In the genomic region with DNA sequence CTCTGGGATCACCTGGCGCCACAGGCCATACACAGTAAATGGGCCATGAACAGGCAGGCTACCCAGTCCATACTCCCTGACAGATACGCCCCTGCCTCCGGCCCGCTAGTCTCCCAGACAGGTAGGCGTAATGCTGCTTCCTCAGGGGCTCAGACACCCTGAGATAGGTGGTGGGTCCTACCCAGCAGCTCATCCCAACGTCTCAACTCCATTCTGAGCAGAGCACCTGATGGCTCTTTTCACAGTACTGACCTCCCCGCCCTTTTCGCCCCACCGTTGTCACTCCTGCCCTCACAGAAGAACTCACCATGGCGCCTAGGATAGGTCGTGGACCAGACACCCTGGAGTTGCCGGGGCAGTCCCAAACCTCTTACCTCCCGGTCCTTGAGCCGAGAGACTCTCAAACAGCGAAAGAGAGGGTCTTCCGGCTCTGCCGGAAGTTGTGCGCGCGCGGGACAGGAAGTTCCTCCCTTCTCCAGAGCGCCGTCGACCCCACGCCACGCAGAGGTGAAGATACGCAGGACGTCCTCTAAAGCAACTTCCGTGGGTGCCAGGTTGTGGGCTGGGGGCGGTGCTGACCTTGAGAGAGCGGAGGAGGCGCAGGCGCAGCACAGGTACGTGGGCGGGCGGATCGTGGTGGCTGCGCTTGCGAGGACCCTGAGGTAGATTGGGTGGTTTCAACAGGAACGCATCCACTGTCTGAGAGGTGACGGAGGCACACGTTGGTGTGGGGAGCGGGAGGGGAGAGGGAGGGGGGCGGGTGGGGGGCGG, we compare ENCODE assay signal across 1 cellular context.
A peak's percentile ranks its signal among the peaks of the same experiment; 100 is the strongest.
TF ChIP-seq lines count a peak whose summit lies in the region.

TMEM161B (minus strand) TSS at position 432 of the 771 bp plus-strand sequence; CDS start at position 310, 122 bp downstream.

TF ChIP-seq in HEK293, 187 proteins besides CTCF, POLR2A, EP300 and RAD21 (continued from another document and continues in another):
- no peak for TF ChIP-seq ZNF645 (tag by site-specific recombination; IDR thresholded peaks at IDR 0.05)
- no peak for TF ChIP-seq ZNF155 (tag by site-specific recombination; IDR thresholded peaks at IDR 0.05)
- no peak for TF ChIP-seq ZNF324 (tag by site-specific recombination; IDR thresholded peaks at IDR 0.05)
- no peak for TF ChIP-seq GLI4 (tag by site-specific recombination; IDR thresholded peaks at IDR 0.05)
- TF ChIP-seq ZFP3 (tag by site-specific recombination; IDR thresholded peaks at IDR 0.05; ENCODE audit: low read depth), result no peak
- no peak for TF ChIP-seq ZNF777 (tag by site-specific recombination; IDR thresholded peaks at IDR 0.05; ENCODE audit: borderline replicate concordance)
- TF ChIP-seq ZNF121 (tag by site-specific recombination; IDR thresholded peaks at IDR 0.05), result no peak
- no peak for TF ChIP-seq ZNF223 (tag by site-specific recombination; IDR thresholded peaks at IDR 0.05)
- no peak for TF ChIP-seq ZNF292 (tag by site-specific recombination; IDR thresholded peaks at IDR 0.05; ENCODE audit: borderline replicate concordance, low read depth)
- TF ChIP-seq ZNF169 (tag by site-specific recombination; IDR thresholded peaks at IDR 0.05), result no peak
- TF ChIP-seq, protein P1, sequence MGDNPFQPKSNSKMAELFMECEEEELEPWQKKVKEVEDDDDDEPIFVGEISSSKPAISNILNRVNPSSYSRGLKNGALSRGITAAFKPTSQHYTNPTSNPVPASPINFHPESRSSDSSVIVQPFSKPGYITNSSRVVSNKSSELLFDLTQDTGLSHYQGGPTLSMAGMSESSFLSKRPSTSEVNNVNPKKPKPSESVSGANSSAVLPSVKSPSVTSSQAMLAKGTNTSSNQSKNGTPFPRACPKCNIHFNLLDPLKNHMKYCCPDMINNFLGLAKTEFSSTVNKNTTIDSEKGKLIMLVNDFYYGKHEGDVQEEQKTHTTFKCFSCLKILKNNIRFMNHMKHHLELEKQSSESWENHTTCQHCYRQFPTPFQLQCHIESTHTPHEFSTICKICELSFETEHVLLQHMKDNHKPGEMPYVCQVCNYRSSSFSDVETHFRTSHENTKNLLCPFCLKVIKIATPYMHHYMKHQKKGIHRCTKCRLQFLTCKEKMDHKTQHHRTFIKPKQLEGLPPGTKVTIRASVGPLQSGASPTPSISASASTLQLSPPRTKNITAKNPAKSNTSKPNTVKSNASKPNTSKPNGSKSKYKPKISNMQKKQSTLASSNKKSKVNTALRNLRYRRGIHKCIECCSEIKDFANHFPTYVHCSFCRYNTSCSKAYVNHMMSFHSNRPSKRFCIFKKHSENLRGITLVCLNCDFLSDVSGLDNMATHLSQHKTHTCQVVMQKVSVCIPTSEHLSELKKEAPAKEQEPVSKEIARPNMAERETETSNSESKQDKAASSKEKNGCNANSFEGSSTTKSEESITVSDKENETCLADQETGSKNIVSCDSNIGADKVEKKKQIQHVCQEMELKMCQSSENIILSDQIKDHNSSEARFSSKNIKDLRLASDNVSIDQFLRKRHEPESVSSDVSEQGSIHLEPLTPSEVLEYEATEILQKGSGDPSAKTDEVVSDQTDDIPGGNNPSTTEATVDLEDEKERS (tag by site-specific recombination; IDR thresholded peaks at IDR 0.05), result no peak
- TF ChIP-seq ZNF670 (tag by site-specific recombination; IDR thresholded peaks at IDR 0.05; ENCODE audit: low read depth), result no peak
- TF ChIP-seq ZNF394 (tag by site-specific recombination; IDR thresholded peaks at IDR 0.05; ENCODE audit: borderline replicate concordance), result no peak; the same call in 1 of the 2 replicates
- TF ChIP-seq MZF1 (tag by site-specific recombination; IDR thresholded peaks at IDR 0.05; ENCODE audit: borderline replicate concordance), result no peak
- peak; percentile 87 for TF ChIP-seq ZNF692 (tag by site-specific recombination; IDR thresholded peaks at IDR 0.05)
- no peak for TF ChIP-seq TRIM28 (IDR thresholded peaks at IDR 0.05; ENCODE audit: borderline replicate concordance, low read length)
- TF ChIP-seq ZNF548 (tag by site-specific recombination; IDR thresholded peaks at IDR 0.05), result no peak
- peak; percentile 62 for TF ChIP-seq ZBTB26 (tag by site-specific recombination; optimal IDR thresholded peaks at IDR 0.05)
- no peak; the same call in 1 of the 2 replicates for TF ChIP-seq ZBTB1 (tag by site-specific recombination; IDR thresholded peaks at IDR 0.05)
- TF ChIP-seq, protein P2, sequence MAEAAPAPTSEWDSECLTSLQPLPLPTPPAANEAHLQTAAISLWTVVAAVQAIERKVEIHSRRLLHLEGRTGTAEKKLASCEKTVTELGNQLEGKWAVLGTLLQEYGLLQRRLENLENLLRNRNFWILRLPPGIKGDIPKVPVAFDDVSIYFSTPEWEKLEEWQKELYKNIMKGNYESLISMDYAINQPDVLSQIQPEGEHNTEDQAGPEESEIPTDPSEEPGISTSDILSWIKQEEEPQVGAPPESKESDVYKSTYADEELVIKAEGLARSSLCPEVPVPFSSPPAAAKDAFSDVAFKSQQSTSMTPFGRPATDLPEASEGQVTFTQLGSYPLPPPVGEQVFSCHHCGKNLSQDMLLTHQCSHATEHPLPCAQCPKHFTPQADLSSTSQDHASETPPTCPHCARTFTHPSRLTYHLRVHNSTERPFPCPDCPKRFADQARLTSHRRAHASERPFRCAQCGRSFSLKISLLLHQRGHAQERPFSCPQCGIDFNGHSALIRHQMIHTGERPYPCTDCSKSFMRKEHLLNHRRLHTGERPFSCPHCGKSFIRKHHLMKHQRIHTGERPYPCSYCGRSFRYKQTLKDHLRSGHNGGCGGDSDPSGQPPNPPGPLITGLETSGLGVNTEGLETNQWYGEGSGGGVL (tag by site-specific recombination; IDR thresholded peaks at IDR 0.05), result peak; percentile 41; the same call in 1 of the 2 replicates
- TF ChIP-seq ZBTB44 (tag by site-specific recombination; IDR thresholded peaks at IDR 0.05), result no peak
- TF ChIP-seq ZNF549 (tag by site-specific recombination; IDR thresholded peaks at IDR 0.05), result no peak
- TF ChIP-seq ZNF837 (tag by site-specific recombination; IDR thresholded peaks at IDR 0.05), result no peak
- TF ChIP-seq, protein P3, sequence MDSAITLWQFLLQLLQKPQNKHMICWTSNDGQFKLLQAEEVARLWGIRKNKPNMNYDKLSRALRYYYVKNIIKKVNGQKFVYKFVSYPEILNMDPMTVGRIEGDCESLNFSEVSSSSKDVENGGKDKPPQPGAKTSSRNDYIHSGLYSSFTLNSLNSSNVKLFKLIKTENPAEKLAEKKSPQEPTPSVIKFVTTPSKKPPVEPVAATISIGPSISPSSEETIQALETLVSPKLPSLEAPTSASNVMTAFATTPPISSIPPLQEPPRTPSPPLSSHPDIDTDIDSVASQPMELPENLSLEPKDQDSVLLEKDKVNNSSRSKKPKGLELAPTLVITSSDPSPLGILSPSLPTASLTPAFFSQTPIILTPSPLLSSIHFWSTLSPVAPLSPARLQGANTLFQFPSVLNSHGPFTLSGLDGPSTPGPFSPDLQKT (IDR thresholded peaks at IDR 0.05; ENCODE audit: borderline replicate concordance, low read depth, low read length), result no peak
- TF ChIP-seq ZNF677 (tag by site-specific recombination; IDR thresholded peaks at IDR 0.05), result no peak
- no peak for TF ChIP-seq ZNF184 (tag by site-specific recombination; IDR thresholded peaks at IDR 0.05)
- TF ChIP-seq ZNF426 (tag by site-specific recombination; IDR thresholded peaks at IDR 0.05), result no peak
- TF ChIP-seq ZBTB10 (tag by site-specific recombination; IDR thresholded peaks at IDR 0.05), result no peak
- TF ChIP-seq ZNF433 (tag by site-specific recombination; IDR thresholded peaks at IDR 0.05; ENCODE audit: low read depth), result no peak
- no peak for TF ChIP-seq INSM2 (tag by site-specific recombination; IDR thresholded peaks at IDR 0.05)
- no peak for TF ChIP-seq MEIS1 (CRISPR knock-in tag; IDR thresholded peaks at IDR 0.05; ENCODE audit: borderline replicate concordance)
- TF ChIP-seq ZBTB48 (tag by site-specific recombination; IDR thresholded peaks at IDR 0.05), result no peak
- no peak for TF ChIP-seq YY2 (tag by site-specific recombination; IDR thresholded peaks at IDR 0.05)
- peak; percentile 84 for TF ChIP-seq GLIS2 (tag by site-specific recombination; IDR thresholded peaks at IDR 0.05)
- no peak for TF ChIP-seq ZNF202 (tag by site-specific recombination; IDR thresholded peaks at IDR 0.05; ENCODE audit: borderline replicate concordance)
- no peak for TF ChIP-seq ZNF701 (tag by site-specific recombination; IDR thresholded peaks at IDR 0.05)
- peak; percentile 99 for TF ChIP-seq ZFHX2 (tag by site-specific recombination; conservative IDR thresholded peaks at IDR 0.05)
- TF ChIP-seq, protein P4, sequence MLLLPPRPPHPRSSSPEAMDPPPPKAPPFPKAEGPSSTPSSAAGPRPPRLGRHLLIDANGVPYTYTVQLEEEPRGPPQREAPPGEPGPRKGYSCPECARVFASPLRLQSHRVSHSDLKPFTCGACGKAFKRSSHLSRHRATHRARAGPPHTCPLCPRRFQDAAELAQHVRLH (tag by site-specific recombination; IDR thresholded peaks at IDR 0.05), result peak; percentile 81
- no peak for TF ChIP-seq AEBP2 (tag by site-specific recombination; IDR thresholded peaks at IDR 0.05; ENCODE audit: borderline replicate concordance)
